ENCODE assay signal across 26 cellular contexts in the genomic region with DNA sequence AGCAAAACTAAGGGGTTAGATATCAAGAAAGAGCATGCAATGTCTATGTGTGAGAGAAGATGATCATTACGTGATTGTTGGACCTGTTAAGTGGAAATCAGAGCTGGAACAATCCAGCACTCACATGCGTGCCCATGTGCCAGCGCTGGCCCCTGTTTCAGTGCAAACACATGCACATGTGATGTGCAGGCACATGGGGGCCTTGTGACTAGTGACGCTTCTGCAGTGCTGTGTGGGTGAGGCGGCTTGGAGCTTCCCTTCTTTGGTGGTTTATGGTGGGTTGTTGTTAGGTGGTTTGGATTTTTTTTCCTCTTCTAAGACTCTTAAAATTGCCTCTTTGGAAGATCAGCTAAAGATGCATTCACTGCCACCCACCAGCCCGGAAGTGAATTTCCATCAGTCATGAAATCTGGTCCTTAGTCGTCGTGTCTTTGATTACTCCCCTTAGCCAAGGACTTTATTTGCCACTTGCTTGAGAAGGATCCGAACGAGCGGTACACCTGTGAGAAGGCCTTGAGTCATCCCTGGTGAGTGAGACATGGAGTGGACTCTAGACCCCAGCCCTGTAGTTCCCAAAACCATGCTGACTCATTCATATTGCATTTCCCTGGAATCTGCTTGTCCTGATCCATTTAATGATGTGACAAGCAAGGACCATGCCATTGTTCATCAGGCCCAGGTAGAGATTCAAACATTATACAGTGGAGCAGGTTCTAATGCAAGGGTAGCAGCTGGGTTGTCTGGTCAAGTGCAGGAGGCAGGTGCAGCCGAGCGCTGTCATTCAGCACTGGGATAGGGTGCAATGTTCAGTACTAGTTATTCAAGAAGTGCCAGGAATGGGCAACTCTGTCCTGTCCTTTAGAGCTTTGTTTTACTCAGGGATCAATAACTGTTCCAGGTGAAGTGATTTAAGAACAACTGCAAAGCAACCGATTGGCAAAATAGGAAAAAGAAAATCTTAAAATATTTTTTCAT. TPM values are rescaled to one million over a fixed set of nuclear protein-coding genes. Genes with fewer than 3 reads are reported as not detected.
DNase-seq lines count a peak whose midpoint lies in the region; ATAC-seq, FAIRE-seq and TF ChIP-seq lines count a peak whose summit lies in the region.
"Had no signal": no experiment of that assay in that cellular context is flagged by ENCODE, and none has a peak within 500 bp of the region (broad histone marks: within the 10 kb centered on the region; RNA-seq: fewer than 3 reads in every experiment).

No MANE protein-coding gene starts in this region.

- H3K4me2 ChIP-seq in A549: 0 out of 3 replicates have a peak overlapping the region, but pooled peaks have one; percentile 6
- H3K4me2 ChIP-seq: neural progenitor cell had no signal

- no peaks in the 10 kb centered on the region for H3K4me1 Mint-ChIP-seq in glutamatergic neuron (ENCODE audit: low read depth, unreplicated experiment)
- H3K4me1 Mint-ChIP-seq: activated naive CD8-positive, alpha-beta T cell treated with anti-CD3 and anti-CD28 coated beads, Interleukin-2, amount 50 U/mL, for 24 hours; neural progenitor cell had no signal

- no peaks in the 10 kb centered on the region for H3K36me3 Mint-ChIP-seq in glutamatergic neuron (ENCODE audit: unreplicated experiment)

- H3K27me3 Mint-ChIP-seq in glutamatergic neuron (ENCODE audit: unreplicated experiment): no peaks in the 10 kb centered on the region
- H3K27me3 Mint-ChIP-seq: activated naive CD8-positive, alpha-beta T cell treated with anti-CD3 and anti-CD28 coated beads, Interleukin-2, amount 50 U/mL, for 24 hours; T-helper 17 cell had no signal

- H3K4me3 ChIP-seq in A549: no peak overlapping the region
- no peak overlapping the region for H3K4me3 ChIP-seq in dorsolateral prefrontal cortex
- H3K4me3 ChIP-seq: left lung, mucosa of descending colon, neural progenitor cell, SJSA1, suprapubic skin had no signal

- 0 out of 2 replicates have a peak, but pooled peaks have one; percentile 9 for TF ChIP-seq POLR2A in A549 (IDR thresholded peaks at IDR 0.05; ENCODE audit: low read length)

- POLR2A ChIA-PET in A549 (lab: Yijun Ruan, JAX): no interaction called here
- POLR2A ChIA-PET in RWPE1 (lab: Yijun Ruan, JAX; ENCODE audit: low non-redundant PET): no interaction called here

- 73% methylated on average over 14 of the region's 14 CpGs for WGBS in A549 (ENCODE audit: missing lambda C conversion rate)

- H3K27ac ChIP-seq in A549: no peak overlapping the region
- peak overlapping the region in 57 of 59 donors; percentile 4 to 89 (median 75) for H3K27ac ChIP-seq in dorsolateral prefrontal cortex
- H3K27ac ChIP-seq in RWPE1: no peak overlapping the region
- H3K27ac ChIP-seq: left lung, neural progenitor cell, SJSA1, suprapubic skin had no signal

- H3K4me3 Mint-ChIP-seq in glutamatergic neuron (ENCODE audit: unreplicated experiment): no peak overlapping the region
- H3K4me3 Mint-ChIP-seq: activated naive CD8-positive, alpha-beta T cell treated with anti-CD3 and anti-CD28 coated beads, Interleukin-2, amount 50 U/mL, for 24 hours; neural progenitor cell; T-helper 17 cell had no signal

- no peak for TF ChIP-seq RAD21 in A549 (conservative IDR thresholded peaks at IDR 0.05 in 1 of 2, IDR thresholded peaks at IDR 0.05 in 1 of 2)
- TF ChIP-seq RAD21 in Ishikawa (IDR thresholded peaks at IDR 0.05; ENCODE audit: low read depth): no peak

- intact Hi-C loops in dorsolateral prefrontal cortex (cut with DNase I) (no loop called here), cardiac septum (cut with DNase I) (no loop called here)

- FAIRE-seq in A549 (lab: Jason Lieb, UNC): no peak
- FAIRE-seq: GM19239, H54 had no signal

- no peaks in the 10 kb centered on the region for H3K27me3 ChIP-seq in dorsolateral prefrontal cortex
- H3K27me3 ChIP-seq: left lung, neural progenitor cell, SJSA1, suprapubic skin had no signal

- TF ChIP-seq EP300 in A549 (IDR thresholded peaks at IDR 0.05) (no peak), Ishikawa (IDR thresholded peaks at IDR 0.05; ENCODE audit: borderline replicate concordance) (no peak)

- CTCF ChIA-PET in A549 (lab: Yijun Ruan, JAX): interaction anchor here (0.7 to 5.9 kb wide), 7 partner anchors 10 to 138 kb away, joined by 3 to 31 read pairs (median 5); no protein-coding TSS in a partner anchor
- CTCF ChIA-PET in RWPE1 (lab: Yijun Ruan, JAX): interaction anchor here (0.6 to 1.0 kb wide), 2 partner anchors 18 to 46 kb away, joined by 3 to 4 read pairs; no protein-coding TSS in a partner anchor

- peaks cover 20% of the 10 kb centered on the region; the same call in 2 of the 3 replicates for H3K4me1 ChIP-seq in A549
- H3K4me1 ChIP-seq: neural progenitor cell had no signal

- peaks cover 2% of the 10 kb centered on the region for H3K9me3 Mint-ChIP-seq in glutamatergic neuron (ENCODE audit: unreplicated experiment)
- H3K9me3 Mint-ChIP-seq: activated naive CD8-positive, alpha-beta T cell treated with anti-CD3 and anti-CD28 coated beads, Interleukin-2, amount 50 U/mL, for 24 hours; activated T-helper 2 cell treated with anti-CD3 and anti-CD28 coated beads, Interferon-gamma antibody, Interleukin-2, Interleukin-4, amounts not matched to agents 10 μg/mL and 5 μg/mL and 100 μg/mL, durations not matched to agents 14 hours and 24 hours and 36 hours; neural progenitor cell had no signal

- TF ChIP-seq CTCF in A549 (IDR thresholded peaks at IDR 0.05): no peak
- TF ChIP-seq CTCF in dorsolateral prefrontal cortex (IDR thresholded peaks at IDR 0.05 in 54 of 56, conservative IDR thresholded peaks at IDR 0.05 in 2 of 56; ENCODE audit: low read depth in 1 of 56, partially characterized antibody in 56 of 56): no peak
- no peak for TF ChIP-seq CTCF in RWPE1 (conservative IDR thresholded peaks at IDR 0.05; ENCODE audit: low read depth)
- TF ChIP-seq CTCF in glutamatergic neuron (IDR thresholded peaks at IDR 0.05; ENCODE audit: partially characterized antibody, unreplicated experiment): no peak

- no peaks in the 10 kb centered on the region for H3K9me3 ChIP-seq in A549
- H3K9me3 ChIP-seq: left lung, mucosa of descending colon, SJSA1, suprapubic skin had no signal

- H3K27ac Mint-ChIP-seq in glutamatergic neuron (ENCODE audit: unreplicated experiment): no peak overlapping the region
- H3K27ac Mint-ChIP-seq: activated naive CD8-positive, alpha-beta T cell treated with anti-CD3 and anti-CD28 coated beads, Interleukin-2, amount 50 U/mL, for 24 hours; activated T-helper 2 cell treated with anti-CD3 and anti-CD28 coated beads, Interferon-gamma antibody, Interleukin-2, Interleukin-4, amounts not matched to agents 10 μg/mL and 5 μg/mL and 100 μg/mL, durations not matched to agents 14 hours and 24 hours and 36 hours; neural progenitor cell; T-helper 17 cell had no signal

- ATAC-seq in A549: no peak
- no peak for ATAC-seq in GM21737 (IDR thresholded peaks at IDR 0.05; ENCODE audit: unreplicated experiment)
- ATAC-seq: activated naive CD8-positive, alpha-beta T cell treated with anti-CD3 and anti-CD28 coated beads, Interleukin-2, amount 50 U/mL, for 24 hours; esophagus mucosa; left lung; mucosa of descending colon; Panc1; T-helper 17 cell had no signal

- DNase-seq in A549 (ENCODE audit: low read depth in 1 of 2, low spot score in 1 of 2): peak in 1 of 2 experiments; percentile 26
- peak in 9 of 10 donors; percentile 64 to 93 (median 83) for DNase-seq in dorsolateral prefrontal cortex
- DNase-seq in middle frontal gyrus (ENCODE audit: extremely low spot score, low spot score): peak; percentile 60
- DNase-seq in RWPE1 (ENCODE audit: low spot score): no peak
- no peak for DNase-seq in cardiac septum (ENCODE audit: low spot score)
- DNase-seq in glutamatergic neuron: no peak
- DNase-seq: activated CD8-positive, alpha-beta memory T cell treated with anti-CD3 and anti-CD28 coated beads, Interleukin-2, amount 50 U/mL, for 4 hours; activated naive CD8-positive, alpha-beta T cell treated with anti-CD3 and anti-CD28 coated beads, Interleukin-2, amount 50 U/mL, for 24 hours; C1 segment of cervical spinal cord; GF-D8; KG1; mucosa of descending colon; NCI-H187; NCI-H226; T-helper 17 cell had no signal

TF ChIP-seq in A549, 52 proteins besides CTCF, POLR2A, EP300 and RAD21:
- no peak for TF ChIP-seq ZC3H11A (IDR thresholded peaks at IDR 0.05)
- no peak for TF ChIP-seq FOSL2 (IDR thresholded peaks at IDR 0.05)
- no peak for TF ChIP-seq FOSL2 (CRISPR knock-in tag; IDR thresholded peaks at IDR 0.05)
- peak; percentile 46 for TF ChIP-seq MAFK (IDR thresholded peaks at IDR 0.05; ENCODE audit: partially characterized antibody)

TF ChIP-seq in Ishikawa, 13 proteins besides CTCF, POLR2A, EP300 and RAD21 (continues in another document):
- no peak for TF ChIP-seq YY1 (IDR thresholded peaks at IDR 0.05; ENCODE audit: low read depth)

RNA-seq across cellular contexts. Expression of gene CAMK1G, which starts 26.2 kb away (rescaled TPM):
- polyA plus RNA-seq in A549 (2011; rRNA removed) (0.08 and 0.19 TPM in 2 replicates), A549 (2017; fragmentation: RNase III; extraction: RNeasy Plus Mini Kit Qiagen cat#74134 plus additional on column Dnase treatment) (0.03 to 0.13 TPM in 2 of 3 replicates, not detected in the other)
- 0.03 and 0.05 TPM in 2 replicates for polyA plus RNA-seq in A549 (2012; cell fraction: cytosol; rRNA removed)
- polyA plus RNA-seq in A549 (2012; cell fraction: nucleus; rRNA removed): 0.06 TPM in 2 replicates
- polyA minus RNA-seq in A549 (2011; rRNA and poly(A)+ RNA removed): 0.08 and 0.34 TPM in 2 replicates
- total RNA-seq in dorsolateral prefrontal cortex (100 to 1,000 TPM in 8 of 120 experiments, 10 to 100 TPM in 112; 18.6 to 116 (median 67.4) TPM), cardiac septum (not detected), glutamatergic neuron (ENCODE audit: unreplicated experiment) (2.0 TPM)
- total RNA-seq: activated T-helper 2 cell treated with anti-CD3 and anti-CD28 coated beads, Interferon-gamma antibody, Interleukin-2, Interleukin-4, amounts not matched to agents 10 μg/mL and 5 μg/mL and 100 μg/mL, durations not matched to agents 14 hours and 24 hours and 36 hours; esophagus mucosa; T-helper 17 cell had no signal

RNA-seq across cellular contexts. Expression of gene LAMB3, which starts 42.5 kb away (rescaled TPM):
- 7.3 and 11.6 TPM in 2 replicates for polyA plus RNA-seq in A549 (2011; rRNA removed)
- 5.8 and 6.5 TPM in 2 replicates for polyA plus RNA-seq in A549 (2012; cell fraction: cytosol; rRNA removed)
- 19.8 and 28.4 TPM in 2 replicates for polyA plus RNA-seq in A549 (2012; cell fraction: nucleus; rRNA removed)
- 8.1 to 11.1 TPM (median 9.1 TPM) in 3 replicates for polyA plus RNA-seq in A549 (2017; fragmentation: RNase III; extraction: RNeasy Plus Mini Kit Qiagen cat#74134 plus additional on column Dnase treatment)
- 15.0 and 19.3 TPM in 2 replicates for polyA minus RNA-seq in A549 (2011; rRNA and poly(A)+ RNA removed)
- total RNA-seq in dorsolateral prefrontal cortex: 10 to 100 TPM in 24 of 120 experiments, 1 to 10 TPM in 96; 1.9 to 18.4 (median 7.0) TPM
- 3.6 TPM for total RNA-seq in cardiac septum
- total RNA-seq in glutamatergic neuron (ENCODE audit: unreplicated experiment): 0.54 TPM

Comparison
In these comparisons a context has a peak if more than half of its experiments do, and no peak if none do; other contexts are left out.
1. DNase-seq: peak in dorsolateral prefrontal cortex (9 of 10) and middle frontal gyrus (single experiment); none in RWPE1 (single experiment), cardiac septum (single experiment) and glutamatergic neuron (single experiment).
2. H3K27ac ChIP-seq: peak in dorsolateral prefrontal cortex (57 of 59); none in A549 (0 of 2) and RWPE1 (single experiment).